8 cellular contexts compared by ENCODE assay signal in genomic region chr7:114085313-114085591, GRCh38.
DNase-seq lines count a peak whose midpoint lies in the region; ATAC-seq and TF ChIP-seq lines count a peak whose summit lies in the region.

No MANE protein-coding gene starts in this region.

- H3K9me3 ChIP-seq in NT2/D1 (ENCODE audit: insufficient read depth, low read length) (no peaks in the 10 kb centered on the region), neutrophil (no peaks in the 10 kb centered on the region)

- H3K36me3 ChIP-seq in NT2/D1 (ENCODE audit: insufficient read depth, insufficient read length, low read length) (no peaks in the 10 kb centered on the region), neutrophil (no peaks in the 10 kb centered on the region)

- H3K4me1 ChIP-seq in NT2/D1 (ENCODE audit: insufficient read depth, insufficient read length) (no peaks in the 10 kb centered on the region), neutrophil (ENCODE audit: control insufficient read depth in 1 of 2, insufficient read depth in 1 of 2, low read depth in 1 of 2, low read length in 1 of 2) (peaks cover 27 to 34% of the 10 kb centered on the region in 2 experiments)

- H3K9ac ChIP-seq in NT2/D1 (ENCODE audit: insufficient read length, low read depth) = peak overlapping the region; percentile 72

- H3K4me3 ChIP-seq in NT2/D1 (ENCODE audit: insufficient read length, low read depth) (peak overlapping the region; percentile 71), neutrophil (ENCODE audit: low read depth in 1 of 2, low read length in 1 of 2) (peak overlapping the region; percentile 30 to 41)

- H3K27me3 ChIP-seq in NT2/D1 (ENCODE audit: insufficient read depth, insufficient read length) (peaks cover 76% of the 10 kb centered on the region), neutrophil (peaks cover 100% of the 10 kb centered on the region)

- H3K27ac ChIP-seq in neutrophil = no peak overlapping the region

- DNase-seq in NT2/D1 (ENCODE audit: low read depth, low spot score) (no peak), NCI-H2081 (lab: John Stamatoyannopoulos, UW) (no peak), NCI-H774 (lab: John Stamatoyannopoulos, UW) (no peak), NCI-H1694 treated with DMSO at 0.1 percent for 48 hours (lab: John Stamatoyannopoulos, UW) (no peak)

- TF ChIP-seq CTCF in neutrophil (IDR thresholded peaks at IDR 0.05) = no peak

- ATAC-seq in GM19035 (IDR thresholded peaks at IDR 0.05; ENCODE audit: unreplicated experiment) = peak; percentile 36
- ATAC-seq in esophagus mucosa = peak; percentile 18
- no peak for ATAC-seq in HG02970 (IDR thresholded peaks at IDR 0.05; ENCODE audit: low FRiP score, unreplicated experiment)
